ENCODE assay signal across 11 cellular contexts in the genomic region with DNA sequence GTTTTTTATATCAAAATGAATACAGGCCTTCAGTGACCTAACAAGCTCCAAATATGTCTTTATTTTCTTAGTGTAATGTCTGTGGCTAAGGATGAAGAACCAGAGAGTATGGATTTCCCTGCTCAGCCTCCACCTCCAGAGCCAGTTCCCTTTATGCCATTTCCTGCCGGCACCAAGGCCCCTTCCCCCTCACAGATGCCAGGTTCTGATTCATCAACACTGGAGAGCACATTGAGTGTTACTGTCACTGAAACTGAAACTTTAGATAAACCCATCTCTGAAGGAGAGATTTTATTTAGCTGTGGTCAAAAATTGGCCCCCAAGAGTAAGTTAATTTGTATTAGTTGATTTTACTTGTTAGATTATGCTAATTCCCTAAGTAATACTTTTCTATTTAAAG.
DNase-seq lines count a peak whose midpoint lies in the region; ATAC-seq, FAIRE-seq and TF ChIP-seq lines count a peak whose summit lies in the region.
"Had no signal": no experiment of that assay in that cellular context is flagged by ENCODE, and none has a peak within 500 bp of the region (broad histone marks: within the 10 kb centered on the region; RNA-seq: fewer than 3 reads in every experiment).

No MANE protein-coding gene starts in this region.

- CTCF ChIA-PET in CD4-positive, alpha-beta T cell (lab: Charles Lee) = interaction anchor here (1.5 kb wide), 2 partner anchors 12 to 13 kb away, joined by 3 to 5 read pairs; no protein-coding TSS in a partner anchor

- ATAC-seq in CD4-positive, alpha-beta T cell (ENCODE audit: poor library complexity) = no peak
- no peak for ATAC-seq in HG03095 (IDR thresholded peaks at IDR 0.05; ENCODE audit: unreplicated experiment)
- ATAC-seq in HG02840 (IDR thresholded peaks at IDR 0.05; ENCODE audit: low FRiP score, unreplicated experiment) = no peak

- H3K27ac ChIP-seq in CD4-positive, alpha-beta T cell (ENCODE audit: low read depth, low read length) = no peak overlapping the region

- H3K27me3 Mint-ChIP-seq in CD4-positive, alpha-beta T cell = no peaks in the 10 kb centered on the region
- H3K27me3 Mint-ChIP-seq: naive B cell had no signal

- no peak for DNase-seq in CD4-positive, alpha-beta T cell
- DNase-seq in GM20000 (ENCODE audit: low spot score) (peak; percentile 5), RCC 7860 (ENCODE audit: low spot score) (peak; percentile 33), fibroblast of pulmonary artery (ENCODE audit: low read depth) (peak; percentile 41), DMS79 (lab: John Stamatoyannopoulos, UW) (no peak), NAMALWA (ENCODE audit: low spot score) (no peak)
- DNase-seq: activated CD4-positive, CD25-positive, alpha-beta regulatory T cell; naive B cell; NCI-H446 treated with DMSO at 0.1 percent for 48 hours had no signal

- no peaks in the 10 kb centered on the region for H3K27me3 ChIP-seq in CD4-positive, alpha-beta T cell (ENCODE audit: control insufficient read depth, insufficient read depth, low read length)

- H3K9me3 ChIP-seq in CD4-positive, alpha-beta T cell (ENCODE audit: control insufficient read depth, low read length) = no peaks in the 10 kb centered on the region

- no peak overlapping the region for H3K4me3 ChIP-seq in fibroblast of pulmonary artery (replicated peaks; ENCODE audit: low read depth, low read length)

- no peak overlapping the region for H3K4me3 Mint-ChIP-seq in CD4-positive, alpha-beta T cell
- H3K4me3 Mint-ChIP-seq: naive B cell had no signal

- peak; percentile 47 for FAIRE-seq in RCC 7860 (lab: Jason Lieb, UNC)

- peak overlapping the region; percentile 24 for H3K27ac Mint-ChIP-seq in CD4-positive, alpha-beta T cell
- H3K27ac Mint-ChIP-seq: naive B cell had no signal

- H3K36me3 Mint-ChIP-seq in CD4-positive, alpha-beta T cell (ENCODE audit: low read depth) = peaks cover 57% of the 10 kb centered on the region

- no peaks in the 10 kb centered on the region for H3K9me3 Mint-ChIP-seq in CD4-positive, alpha-beta T cell

- intact Hi-C loops in CD4-positive, alpha-beta T cell (cut with DNase I, micrococcal nuclease) = no loop called here

- TF ChIP-seq CTCF in CD4-positive, alpha-beta T cell (IDR thresholded peaks at IDR 0.05) = no peak
- TF ChIP-seq CTCF in GM20000 (IDR thresholded peaks at IDR 0.05; ENCODE audit: extremely low read depth, missing control alignments) (no peak), fibroblast of pulmonary artery (IDR thresholded peaks at IDR 0.05; ENCODE audit: low read length, missing control alignments) (no peak)

- H3K4me1 Mint-ChIP-seq in CD4-positive, alpha-beta T cell (ENCODE audit: low read depth) = no peaks in the 10 kb centered on the region
- H3K4me1 Mint-ChIP-seq: naive B cell had no signal

- POLR2A ChIA-PET in CD4-positive, alpha-beta T cell (lab: Charles Lee) = no interaction called here

Comparison
In these comparisons a context has a peak if more than half of its experiments do, and no peak if none do; other contexts are left out.
1. DNase-seq: peak in GM20000 (single experiment), RCC 7860 (single experiment) and fibroblast of pulmonary artery (single experiment); none in CD4-positive, alpha-beta T cell (0 of 10), DMS79 (single experiment) and NAMALWA (single experiment).